ENCODE assay signal across 8 cellular contexts in the genomic region with DNA sequence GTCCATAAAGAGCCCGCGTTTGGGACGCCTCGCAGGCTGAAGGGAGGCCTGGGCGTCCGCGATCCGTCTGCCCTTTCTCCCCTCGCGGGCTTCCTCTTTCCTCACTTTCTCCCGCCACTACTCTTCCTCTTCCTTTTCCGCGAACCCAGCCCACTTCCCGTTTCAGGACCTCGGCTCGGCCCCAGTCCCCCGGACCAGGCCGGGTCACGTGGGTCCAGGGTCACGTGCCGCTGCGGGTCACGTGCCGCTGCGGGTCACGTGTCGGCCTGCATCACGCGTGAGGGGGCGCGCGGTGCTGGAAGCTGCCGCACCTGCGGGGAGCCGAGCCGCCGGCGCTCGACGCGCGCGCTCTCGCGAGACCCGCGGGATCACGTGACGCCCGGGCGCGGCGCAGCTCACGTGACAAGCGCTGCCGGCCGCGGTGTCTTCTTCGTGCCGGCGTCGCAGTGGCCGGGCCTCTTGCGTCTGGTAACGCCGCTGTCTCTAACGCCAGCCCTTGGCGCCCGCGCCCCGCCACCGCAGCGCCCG. TPM values are rescaled to one million over a fixed set of nuclear protein-coding genes. Genes with fewer than 3 reads are reported as not detected.
DNase-seq lines count a peak whose midpoint lies in the region; ATAC-seq and TF ChIP-seq lines count a peak whose summit lies in the region.

A gene with protein sequence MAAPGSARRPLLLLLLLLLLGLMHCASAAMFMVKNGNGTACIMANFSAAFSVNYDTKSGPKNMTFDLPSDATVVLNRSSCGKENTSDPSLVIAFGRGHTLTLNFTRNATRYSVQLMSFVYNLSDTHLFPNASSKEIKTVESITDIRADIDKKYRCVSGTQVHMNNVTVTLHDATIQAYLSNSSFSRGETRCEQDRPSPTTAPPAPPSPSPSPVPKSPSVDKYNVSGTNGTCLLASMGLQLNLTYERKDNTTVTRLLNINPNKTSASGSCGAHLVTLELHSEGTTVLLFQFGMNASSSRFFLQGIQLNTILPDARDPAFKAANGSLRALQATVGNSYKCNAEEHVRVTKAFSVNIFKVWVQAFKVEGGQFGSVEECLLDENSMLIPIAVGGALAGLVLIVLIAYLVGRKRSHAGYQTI (plus strand): TSS at position 398 of the 528 bp plus-strand sequence. CDS start 196 bp downstream, outside the sequence.

- H4K91ac ChIP-seq in H9 (ENCODE audit: insufficient read length, low read depth, low read length) = no peak within 1 kb of the TSS

- no peak within 1 kb of the TSS for H2BK20ac ChIP-seq in H9 (ENCODE audit: low read depth, low read length, poor library complexity, severe bottlenecking)

- no peak within 1 kb of the TSS for H2AFZ ChIP-seq in H9 (ENCODE audit: low read length)

- H3K4me3 ChIP-seq in MG63 (peak within 1 kb of the TSS; percentile 93), fibroblast of pulmonary artery (replicated peaks; ENCODE audit: low read depth, low read length) (peak within 1 kb of the TSS; percentile 96)

- H3K27me3 ChIP-seq in H9 (ENCODE audit: insufficient read depth, low read length) (no peaks in the 10 kb centered on the region), MG63 (no peaks in the 10 kb centered on the region)

- no CpG with 5 or more reads among the region's 74 CpGs for WGBS in H9 (ENCODE audit: extremely low coverage, insufficient read length, low lambda C conversion rate)

- peak within 1 kb of the TSS; percentile 97 to 99 (median 97) for H3K27ac Mint-ChIP-seq in H9
- H3K27ac Mint-ChIP-seq in natural killer cell treated with Interleukin-12 subunit alpha and Interleukin-12 subunit beta and Interleukin-15 and Interleukin-18, amount 100 ng/mL, for 72 hours = peak within 1 kb of the TSS; percentile 85 to 99

- H3K79me1 ChIP-seq in H9 (ENCODE audit: insufficient read depth, low read depth, low read length, poor library complexity, severe bottlenecking) = peaks cover 3% of the 10 kb centered on the region

- peak within 1 kb of the TSS; percentile 87 for H4K8ac ChIP-seq in H9 (replicated peaks; ENCODE audit: insufficient read length, low read depth, low read length)

- H3K9ac ChIP-seq in H9 (ENCODE audit: extremely low read depth, insufficient read length, low read length) = peak within 1 kb of the TSS; percentile 95

- DNase-seq in ELR (ENCODE audit: low read depth) (peak; percentile 97), H9 (peak; percentile 98), MG63 (peak; percentile 97), SHP77 (lab: John Stamatoyannopoulos, UW) (peak; percentile 97 to 98), fibroblast of pulmonary artery (ENCODE audit: low read depth) (peak; percentile 98)
- DNase-seq in activated effector memory CD4-positive, alpha-beta T cell treated with Interleukin-2 at 50 U/mL for 16 hours = peak; percentile 98
- DNase-seq in natural killer cell treated with Interleukin-12 subunit alpha and Interleukin-12 subunit beta and Interleukin-15 and Interleukin-18, amount 100 ng/mL, for 72 hours (ENCODE audit: low spot score) = peak; percentile 95
- DNase-seq in stimulated activated naive CD4-positive, alpha-beta T cell treated with Interleukin-2 at 50 U/mL for 16 hours (lab: John Stamatoyannopoulos, UW) = peak; percentile 94

- peaks cover 18% of the 10 kb centered on the region for H3K27me3 Mint-ChIP-seq in H9 (ENCODE audit: low read depth)
- H3K27me3 Mint-ChIP-seq in natural killer cell treated with Interleukin-12 subunit alpha and Interleukin-12 subunit beta and Interleukin-15 and Interleukin-18, amount 100 ng/mL, for 72 hours = peaks cover 16 to 19% of the 10 kb centered on the region in 2 donors

- H3T11ph ChIP-seq in H9 (ENCODE audit: low read length) = no peak within 1 kb of the TSS

- peaks cover 21% of the 10 kb centered on the region; the same call in 1 of the 2 replicates for H3K79me2 ChIP-seq in H9 (ENCODE audit: insufficient read depth, low read length)

- H3K23me2 ChIP-seq in H9 (ENCODE audit: insufficient read length, low read depth, low read length, poor library complexity, severe bottlenecking) = peaks cover 12% of the 10 kb centered on the region

- peak within 1 kb of the TSS; percentile 85 for H3K18ac ChIP-seq in H9 (ENCODE audit: insufficient read length, low read depth, low read length)

- H3K4ac ChIP-seq in H9 (ENCODE audit: low read depth, low read length) = no peak within 1 kb of the TSS

- peak within 1 kb of the TSS; percentile 82 for H3K4me2 ChIP-seq in H9 (ENCODE audit: insufficient read depth, insufficient read length, low read length)

- no peak within 1 kb of the TSS for H2BK120ac ChIP-seq in H9 (ENCODE audit: low read depth, low read length, poor library complexity, severe bottlenecking)

- H3K4me3 Mint-ChIP-seq in H9 = peak within 1 kb of the TSS; percentile 91 to 96
- H3K4me3 Mint-ChIP-seq in natural killer cell treated with Interleukin-12 subunit alpha and Interleukin-12 subunit beta and Interleukin-15 and Interleukin-18, amount 100 ng/mL, for 72 hours = peak within 1 kb of the TSS; percentile 96

- H4K20me1 ChIP-seq in H9 (ENCODE audit: control insufficient read depth, insufficient read depth, insufficient read length) = no peaks in the 10 kb centered on the region

- H3K56ac ChIP-seq in H9 (ENCODE audit: insufficient read length, low read depth, low read length) = no peak within 1 kb of the TSS

- H2BK5ac ChIP-seq in H9 (ENCODE audit: insufficient read length, low read length) = no peak within 1 kb of the TSS

- no peak within 1 kb of the TSS for H2AK5ac ChIP-seq in H9 (ENCODE audit: insufficient read length, low read length)

- ATAC-seq in natural killer cell treated with Interleukin-12 subunit alpha and Interleukin-12 subunit beta and Interleukin-15 and Interleukin-18, amount 100 ng/mL, for 72 hours = peak; percentile 86 to 87

- H3K9me3 Mint-ChIP-seq in H9 = peaks cover 0 to 5% of the 10 kb centered on the region in 2 experiments; a peak in 2 of 5 replicates
- no peaks in the 10 kb centered on the region for H3K9me3 Mint-ChIP-seq in natural killer cell treated with Interleukin-12 subunit alpha and Interleukin-12 subunit beta and Interleukin-15 and Interleukin-18, amount 100 ng/mL, for 72 hours

- H4K5ac ChIP-seq in H9 (ENCODE audit: insufficient read length, low read depth, low read length) = peak within 1 kb of the TSS; percentile 82

- no peak within 1 kb of the TSS for H3K27ac ChIP-seq in H9 (ENCODE audit: insufficient read length, low read depth, low read length)

- peaks cover 3% of the 10 kb centered on the region; the same call in 1 of the 2 replicates for H3K4me1 ChIP-seq in H9 (ENCODE audit: insufficient read depth, low read length)

- TF ChIP-seq CTCF in H9 (conservative IDR thresholded peaks at IDR 0.05) (no peak), fibroblast of pulmonary artery (IDR thresholded peaks at IDR 0.05; ENCODE audit: low read length, missing control alignments) (no peak)

- H3K9me3 ChIP-seq in H9 (ENCODE audit: control insufficient read depth, low read depth, low read length) = no peaks in the 10 kb centered on the region
- H3K9me3 ChIP-seq in MG63 = no peaks in the 10 kb centered on the region

- no peak within 1 kb of the TSS for H3K23ac ChIP-seq in H9 (ENCODE audit: insufficient read length, low read depth, low read length)

- H2BK12ac ChIP-seq in H9 (ENCODE audit: insufficient read length, low read depth, low read length) = no peak within 1 kb of the TSS

- H3K36me3 Mint-ChIP-seq in H9 (ENCODE audit: insufficient read depth in 1 of 3, low read depth in 3 of 3) = peaks cover 0 to 1% (median 0%) of the 10 kb centered on the region in 3 experiments; a peak in 2 of 7 replicates
- peaks cover 7% of the 10 kb centered on the region for H3K36me3 Mint-ChIP-seq in natural killer cell treated with Interleukin-12 subunit alpha and Interleukin-12 subunit beta and Interleukin-15 and Interleukin-18, amount 100 ng/mL, for 72 hours

- no peak within 1 kb of the TSS for H2BK15ac ChIP-seq in H9 (ENCODE audit: low read depth, low read length)

- peaks cover 22 to 25% of the 10 kb centered on the region in 2 experiments for H3K4me1 Mint-ChIP-seq in H9
- H3K4me1 Mint-ChIP-seq in natural killer cell treated with Interleukin-12 subunit alpha and Interleukin-12 subunit beta and Interleukin-15 and Interleukin-18, amount 100 ng/mL, for 72 hours (ENCODE audit: low read depth in 2 of 2) = peaks cover 35 to 38% of the 10 kb centered on the region in 2 donors

- H3K14ac ChIP-seq in H9 (ENCODE audit: insufficient read depth, low read length) = peak within 1 kb of the TSS; percentile 66

- no peaks in the 10 kb centered on the region for H3K36me3 ChIP-seq in MG63

RNA-seq across cellular contexts. Expression of the gene that starts here (rescaled TPM):
- total RNA-seq in H9 (2021) = 131 and 139 TPM in 2 replicates
- 194 and 225 TPM in 2 replicates for total RNA-seq in MG63 (2014; rRNA removed; shearing (Covaris generic); ENCODE audit: low replicate concordance)
- total RNA-seq in natural killer cell treated with Interleukin-12 subunit alpha and Interleukin-12 subunit beta and Interleukin-15 and Interleukin-18, amount 100 ng/mL, for 72 hours = 100 to 1,000 TPM; 104 to 108 TPM
